8 cellular contexts compared by ENCODE assay signal in the genomic region with DNA sequence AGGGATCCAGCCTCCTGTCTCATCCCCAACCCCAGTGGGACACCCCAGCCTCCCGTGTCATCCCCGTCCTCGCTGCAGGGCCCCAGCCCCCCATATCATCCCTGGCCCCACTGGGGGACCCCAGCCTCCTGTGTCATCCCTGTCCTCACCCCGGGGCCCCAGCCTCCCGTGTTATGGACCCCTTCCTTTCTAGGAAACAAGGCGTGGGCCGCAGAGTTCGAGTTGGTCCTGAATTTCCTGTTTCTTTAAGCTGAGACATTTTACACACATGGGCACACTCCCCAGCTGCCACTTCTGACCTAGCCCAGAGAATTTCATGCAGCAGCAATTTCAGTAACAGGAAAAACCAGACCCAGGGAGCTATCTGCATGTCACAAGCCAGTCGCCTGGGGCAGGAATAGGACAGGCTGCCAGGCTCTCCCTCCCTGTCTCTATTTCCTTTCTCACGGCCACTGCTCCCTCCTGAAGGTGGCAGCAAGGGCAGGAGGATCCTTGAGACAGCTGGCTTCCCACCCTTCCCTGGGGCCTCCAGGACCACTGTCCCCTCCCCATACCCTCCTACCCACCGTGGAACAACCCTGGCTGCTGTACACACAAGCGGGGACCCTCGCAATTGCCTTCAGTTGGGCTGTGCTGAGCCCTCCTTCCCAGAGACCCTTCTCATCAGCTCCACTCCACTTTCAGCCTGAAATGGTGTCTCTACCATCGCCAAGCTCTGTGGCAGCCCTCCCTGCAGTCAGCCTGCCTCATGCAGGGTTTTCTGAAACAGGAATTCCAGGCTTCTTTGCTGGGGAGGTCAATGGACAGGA.
DNase-seq lines count a peak whose midpoint lies in the region; ATAC-seq and TF ChIP-seq lines count a peak whose summit lies in the region.

No MANE protein-coding gene starts in this region.

- ATAC-seq in activated naive CD8-positive, alpha-beta T cell treated with anti-CD3 and anti-CD28 coated beads, Interleukin-2, amount 50 U/mL, for 24 hours, result no peak
- no peak for ATAC-seq in HG03520 (IDR thresholded peaks at IDR 0.05; ENCODE audit: unreplicated experiment)
- no peak for ATAC-seq in HG03565 (IDR thresholded peaks at IDR 0.05; ENCODE audit: unreplicated experiment)
- no peak for ATAC-seq in HG03571 (IDR thresholded peaks at IDR 0.05; ENCODE audit: unreplicated experiment)
- ATAC-seq in HG02678 (IDR thresholded peaks at IDR 0.05; ENCODE audit: unreplicated experiment), result no peak

- no peaks in the 10 kb centered on the region for H3K36me3 Mint-ChIP-seq in activated naive CD8-positive, alpha-beta T cell treated with anti-CD3 and anti-CD28 coated beads, Interleukin-2, amount 50 U/mL, for 24 hours (ENCODE audit: low read depth)

- peak; percentile 32; the same call in 1 of the 2 replicates for TF ChIP-seq RAD21 in Ishikawa (IDR thresholded peaks at IDR 0.05; ENCODE audit: low read depth)

- peaks cover 88% of the 10 kb centered on the region for H3K4me1 Mint-ChIP-seq in activated naive CD8-positive, alpha-beta T cell treated with anti-CD3 and anti-CD28 coated beads, Interleukin-2, amount 50 U/mL, for 24 hours

- no peak for TF ChIP-seq EP300 in Ishikawa (IDR thresholded peaks at IDR 0.05; ENCODE audit: borderline replicate concordance)

- no peak overlapping the region for H3K4me3 Mint-ChIP-seq in activated naive CD8-positive, alpha-beta T cell treated with anti-CD3 and anti-CD28 coated beads, Interleukin-2, amount 50 U/mL, for 24 hours

- H3K27me3 Mint-ChIP-seq in activated naive CD8-positive, alpha-beta T cell treated with anti-CD3 and anti-CD28 coated beads, Interleukin-2, amount 50 U/mL, for 24 hours, result peaks cover 6% of the 10 kb centered on the region

- peak overlapping the region; percentile 72 for H3K27ac Mint-ChIP-seq in activated naive CD8-positive, alpha-beta T cell treated with anti-CD3 and anti-CD28 coated beads, Interleukin-2, amount 50 U/mL, for 24 hours

- H3K9me3 Mint-ChIP-seq in activated naive CD8-positive, alpha-beta T cell treated with anti-CD3 and anti-CD28 coated beads, Interleukin-2, amount 50 U/mL, for 24 hours, result no peaks in the 10 kb centered on the region

- peak; percentile 75 to 77 for DNase-seq in AML-193 (lab: John Stamatoyannopoulos, UW)
- DNase-seq in activated naive CD8-positive, alpha-beta T cell treated with anti-CD3 and anti-CD28 coated beads, Interleukin-2, amount 50 U/mL, for 24 hours, result no peak
- DNase-seq in medulla oblongata (ENCODE audit: extremely low spot score), result peak; percentile 52

TF ChIP-seq in Ishikawa, 13 proteins besides CTCF, POLR2A, EP300 and RAD21:
- no peak for TF ChIP-seq NFIC (IDR thresholded peaks at IDR 0.05)
- no peak for TF ChIP-seq TAF1 (IDR thresholded peaks at IDR 0.05; ENCODE audit: low read depth)
- TF ChIP-seq FOXM1 (IDR thresholded peaks at IDR 0.05; ENCODE audit: borderline replicate concordance, low read depth), result no peak
- TF ChIP-seq CEBPB (IDR thresholded peaks at IDR 0.05), result no peak
- TF ChIP-seq, protein P1, sequence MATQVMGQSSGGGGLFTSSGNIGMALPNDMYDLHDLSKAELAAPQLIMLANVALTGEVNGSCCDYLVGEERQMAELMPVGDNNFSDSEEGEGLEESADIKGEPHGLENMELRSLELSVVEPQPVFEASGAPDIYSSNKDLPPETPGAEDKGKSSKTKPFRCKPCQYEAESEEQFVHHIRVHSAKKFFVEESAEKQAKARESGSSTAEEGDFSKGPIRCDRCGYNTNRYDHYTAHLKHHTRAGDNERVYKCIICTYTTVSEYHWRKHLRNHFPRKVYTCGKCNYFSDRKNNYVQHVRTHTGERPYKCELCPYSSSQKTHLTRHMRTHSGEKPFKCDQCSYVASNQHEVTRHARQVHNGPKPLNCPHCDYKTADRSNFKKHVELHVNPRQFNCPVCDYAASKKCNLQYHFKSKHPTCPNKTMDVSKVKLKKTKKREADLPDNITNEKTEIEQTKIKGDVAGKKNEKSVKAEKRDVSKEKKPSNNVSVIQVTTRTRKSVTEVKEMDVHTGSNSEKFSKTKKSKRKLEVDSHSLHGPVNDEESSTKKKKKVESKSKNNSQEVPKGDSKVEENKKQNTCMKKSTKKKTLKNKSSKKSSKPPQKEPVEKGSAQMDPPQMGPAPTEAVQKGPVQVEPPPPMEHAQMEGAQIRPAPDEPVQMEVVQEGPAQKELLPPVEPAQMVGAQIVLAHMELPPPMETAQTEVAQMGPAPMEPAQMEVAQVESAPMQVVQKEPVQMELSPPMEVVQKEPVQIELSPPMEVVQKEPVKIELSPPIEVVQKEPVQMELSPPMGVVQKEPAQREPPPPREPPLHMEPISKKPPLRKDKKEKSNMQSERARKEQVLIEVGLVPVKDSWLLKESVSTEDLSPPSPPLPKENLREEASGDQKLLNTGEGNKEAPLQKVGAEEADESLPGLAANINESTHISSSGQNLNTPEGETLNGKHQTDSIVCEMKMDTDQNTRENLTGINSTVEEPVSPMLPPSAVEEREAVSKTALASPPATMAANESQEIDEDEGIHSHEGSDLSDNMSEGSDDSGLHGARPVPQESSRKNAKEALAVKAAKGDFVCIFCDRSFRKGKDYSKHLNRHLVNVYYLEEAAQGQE (IDR thresholded peaks at IDR 0.05; ENCODE audit: low read depth), result no peak
- TF ChIP-seq ZBTB7A (IDR thresholded peaks at IDR 0.05; ENCODE audit: low read depth), result no peak
- no peak for TF ChIP-seq MAX (IDR thresholded peaks at IDR 0.05)
- no peak for TF ChIP-seq CREB1 (IDR thresholded peaks at IDR 0.05; ENCODE audit: low read depth)
- TF ChIP-seq TEAD4 (IDR thresholded peaks at IDR 0.05), result no peak
- no peak for TF ChIP-seq TCF12 (IDR thresholded peaks at IDR 0.05; ENCODE audit: low read depth)
- no peak for TF ChIP-seq YY1 (IDR thresholded peaks at IDR 0.05; ENCODE audit: low read depth)
- TF ChIP-seq EGR1 (IDR thresholded peaks at IDR 0.05), result no peak
- no peak for TF ChIP-seq USF1 (IDR thresholded peaks at IDR 0.05)
